In the genomic region with DNA sequence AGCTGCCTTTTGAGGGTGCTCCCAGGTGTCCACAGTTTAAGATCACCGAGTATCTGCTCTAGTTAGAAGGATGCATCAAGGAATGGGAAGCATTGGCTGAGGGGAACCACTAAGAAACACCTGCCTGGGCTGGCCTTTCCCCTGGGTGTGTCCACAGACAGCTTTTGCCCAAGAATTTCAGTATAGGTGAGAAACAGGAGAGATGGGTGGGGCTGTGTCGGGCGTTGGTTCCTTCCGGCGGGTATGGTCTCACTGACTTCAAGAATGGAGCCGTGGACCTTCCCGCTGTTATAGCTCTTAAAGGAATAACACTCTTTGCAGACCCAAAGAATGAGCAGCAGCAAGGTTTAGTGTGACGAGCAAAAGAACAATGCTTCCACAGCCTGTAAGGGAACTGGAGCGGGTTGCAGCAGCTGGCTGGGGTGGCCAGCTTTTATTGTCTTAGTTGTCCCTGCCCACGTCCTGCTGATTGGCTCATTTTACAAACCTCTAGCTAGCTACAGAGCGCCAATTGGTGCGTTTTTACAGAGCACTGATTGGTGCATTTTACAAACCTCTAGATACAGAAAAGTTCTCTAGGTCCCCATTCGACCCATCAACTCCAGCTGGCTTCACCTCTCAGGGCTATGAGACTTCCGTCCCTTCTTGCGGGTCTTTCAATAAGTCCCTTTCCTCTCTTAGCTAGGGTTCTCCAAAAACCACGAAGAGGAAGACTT, we compare ENCODE assay signal across 8 cellular contexts. TPM values are rescaled to one million over a fixed set of nuclear protein-coding genes. Genes with fewer than 3 reads are reported as not detected.
DNase-seq lines count a peak whose midpoint lies in the region; ATAC-seq and TF ChIP-seq lines count a peak whose summit lies in the region.

No MANE protein-coding gene starts in this region.

- no peak for ATAC-seq in HG02763 (IDR thresholded peaks at IDR 0.05; ENCODE audit: unreplicated experiment)

- peaks cover 3% of the 10 kb centered on the region for H3K27me3 Mint-ChIP-seq in brain

- peaks cover 53% of the 10 kb centered on the region for H3K36me3 Mint-ChIP-seq in brain

- peaks cover 35% of the 10 kb centered on the region for H3K4me1 Mint-ChIP-seq in brain

- peak overlapping the region; percentile 98 to 100 (median 99) for H3K27ac Mint-ChIP-seq in brain

- peak overlapping the region; percentile 94 to 96 (median 95) for H3K4me3 Mint-ChIP-seq in brain

- TF ChIP-seq CTCF in brain (conservative IDR thresholded peaks at IDR 0.05): no peak

- DNase-seq in NCI-H1105 treated with DMSO at 0.1 percent for 48 hours (lab: John Stamatoyannopoulos, UW) (peak; percentile 21), NCI-H1105 (lab: John Stamatoyannopoulos, UW) (no peak), NCI-H146 treated with DMSO at 0.1 percent for 48 hours (lab: John Stamatoyannopoulos, UW; ENCODE audit: unreplicated experiment) (peak; percentile 28), left kidney (ENCODE audit: low read depth, low spot score) (peak; percentile 63), superior temporal gyrus (ENCODE audit: extremely low spot score) (peak; percentile 82), GM19240 (ENCODE audit: insufficient read length, low spot score) (no peak)

- H3K9me3 Mint-ChIP-seq in brain: peaks cover 0 to 4% (median 0%) of the 10 kb centered on the region in 5 experiments

RNA-seq across cellular contexts. Expression of a gene that starts 2.4 kb away (rescaled TPM):
- polyA plus RNA-seq in brain (ENCODE audit: insufficient read depth, low read depth, low replicate concordance): 103 TPM

RNA-seq across cellular contexts. Expression of a gene that starts 13.7 kb away (rescaled TPM):
- 266 TPM for polyA plus RNA-seq in brain (ENCODE audit: insufficient read depth, low read depth, low replicate concordance)

RNA-seq across cellular contexts. Expression of a gene that starts 21.7 kb away (rescaled TPM):
- 74.9 TPM for polyA plus RNA-seq in brain (ENCODE audit: insufficient read depth, low read depth, low replicate concordance)

RNA-seq across cellular contexts. Expression of a gene that starts 22.0 kb away (rescaled TPM):
- polyA plus RNA-seq in brain (ENCODE audit: insufficient read depth, low read depth, low replicate concordance): 370 TPM

Comparison
In these comparisons a context has a peak if more than half of its experiments do, and no peak if none do; other contexts are left out.
1. DNase-seq: peak in NCI-H1105 treated with DMSO at 0.1 percent for 48 hours (single experiment), NCI-H146 treated with DMSO at 0.1 percent for 48 hours (single experiment), left kidney (single experiment) and superior temporal gyrus (single experiment); none in NCI-H1105 (single experiment) and GM19240 (single experiment).